In the genomic region with DNA sequence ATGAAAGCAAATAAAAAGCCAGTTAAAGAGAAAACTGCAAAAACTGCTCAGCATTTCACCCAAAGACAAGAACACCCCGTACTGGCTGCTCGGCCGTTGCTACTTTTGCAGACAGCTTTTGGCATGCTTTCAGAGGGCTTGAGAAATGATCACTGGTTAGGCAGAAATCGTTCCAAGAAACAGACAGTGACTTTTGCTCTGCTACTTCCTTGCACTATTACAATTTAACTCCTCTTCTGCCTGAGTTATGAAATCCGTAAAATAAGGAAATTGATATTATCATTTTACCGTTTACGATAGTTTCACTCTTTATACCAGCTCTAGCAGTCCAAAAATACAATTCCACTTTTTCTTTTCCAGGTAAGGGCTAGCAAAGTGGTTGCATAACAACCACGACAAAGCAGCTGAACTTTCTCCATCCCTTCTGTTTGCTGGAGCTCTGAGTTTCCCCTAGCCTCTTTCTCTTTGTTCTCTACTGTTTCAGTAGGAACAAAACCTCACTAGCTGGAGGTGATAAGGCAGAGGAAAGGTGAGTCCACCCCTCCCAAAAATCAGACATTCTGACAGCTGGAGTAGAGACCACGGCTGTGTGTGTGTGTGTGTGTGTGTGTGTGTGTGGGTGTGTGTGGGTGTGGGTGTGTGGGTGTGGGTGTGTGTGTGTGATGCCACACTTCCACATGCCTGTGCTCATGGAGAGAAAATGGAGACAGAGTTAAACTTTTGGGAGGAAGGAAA, we compare ENCODE assay signal across 9 cellular contexts.
DNase-seq lines count a peak whose midpoint lies in the region; ATAC-seq and TF ChIP-seq lines count a peak whose summit lies in the region.
"Had no signal": no experiment of that assay in that cellular context is flagged by ENCODE, and none has a peak within 500 bp of the region (broad histone marks: within the 10 kb centered on the region; RNA-seq: fewer than 3 reads in every experiment).

No MANE protein-coding gene starts in this region.

- no peaks in the 10 kb centered on the region for H3K9me2 ChIP-seq in SK-N-SH

- no peak overlapping the region for H3K27ac Mint-ChIP-seq in activated T-helper 17 cell treated with anti-CD3 and anti-CD28 coated beads, Interleukin-2, amount 50 U/mL, for 72 hours

- H3F3A ChIP-seq in SK-N-SH (replicated peaks; ENCODE audit: insufficient read depth), result no peaks in the 10 kb centered on the region

- H3K4me3 Mint-ChIP-seq in activated T-helper 17 cell treated with anti-CD3 and anti-CD28 coated beads, Interleukin-2, amount 50 U/mL, for 72 hours, result no peak overlapping the region

- TF ChIP-seq CTCF in RWPE1 (conservative IDR thresholded peaks at IDR 0.05; ENCODE audit: low read depth) (no peak), ovary (IDR thresholded peaks at IDR 0.05) (no peak), SK-N-SH (IDR thresholded peaks at IDR 0.05) (no peak)

- no peak overlapping the region for H2AFZ ChIP-seq in SK-N-SH (ENCODE audit: low read depth)

- H3K9me3 ChIP-seq in BLaER1 treated with 17β-estradiol and CSF1 and Interleukin-3, amounts not matched to agents 10 nM and 100 nM (replicated peaks in 1 of 11), result no peaks in the 10 kb centered on the region
- H3K9me3 ChIP-seq in ovary (no peaks in the 10 kb centered on the region), SK-N-SH (no peaks in the 10 kb centered on the region)

- H3K4me3 ChIP-seq in BLaER1 treated with 17β-estradiol and CSF1 and Interleukin-3, amounts not matched to agents 10 nM and 100 nM, result peak overlapping the region in 1 of 10 experiments; percentile 13; a peak in 3 of 20 replicates
- H3K4me3 ChIP-seq in ovary (peak overlapping the region; percentile 23), SK-N-SH (ENCODE audit: low read depth in 2 of 2, low read length in 1 of 2) (no peak overlapping the region)
- H3K4me3 ChIP-seq: cardiac muscle cell had no signal

- H3K79me2 ChIP-seq in SK-N-SH (ENCODE audit: insufficient read depth), result no peaks in the 10 kb centered on the region

- DNase-seq in RWPE1 (ENCODE audit: low spot score) (no peak), fibroblast of the conjunctiva (ENCODE audit: low read depth) (peak; percentile 76), ovary (peak; percentile 65 to 81 (median 76)), NCI-H1105 treated with DMSO at 0.1 percent for 48 hours (lab: John Stamatoyannopoulos, UW) (no peak), SK-N-SH (no peak), HPDE6-E6E7 (ENCODE audit: extremely low spot score) (no peak)

- intact Hi-C loops in ovary (cut with DNase I), result no loop called here

- no peak for TF ChIP-seq EP300 in ovary (IDR thresholded peaks at IDR 0.05)
- no peak for TF ChIP-seq EP300 in SK-N-SH (IDR thresholded peaks at IDR 0.05; ENCODE audit: borderline replicate concordance in 1 of 2, low read depth in 1 of 2, low read length in 1 of 2)

- no peaks in the 10 kb centered on the region for H3K9me3 Mint-ChIP-seq in activated T-helper 17 cell treated with anti-CD3 and anti-CD28 coated beads, Interleukin-2, amount 50 U/mL, for 72 hours

- H3K4me1 ChIP-seq in BLaER1 treated with 17β-estradiol and CSF1 and Interleukin-3, amounts not matched to agents 10 nM and 100 nM, result peaks cover 24 to 44% (median 36%) of the 10 kb centered on the region in 10 experiments
- H3K4me1 ChIP-seq in ovary (ENCODE audit: insufficient read depth) (peaks cover 10% of the 10 kb centered on the region), SK-N-SH (ENCODE audit: control insufficient read depth in 1 of 2, insufficient read depth in 2 of 2, low read depth in 1 of 2, low read length in 1 of 2) (no peaks in the 10 kb centered on the region)

- 3 to 5% (median 3%) methylated on average over 9 of the region's 9 CpGs for WGBS in ovary, 3 donors
- WGBS in SK-N-SH (ENCODE audit: low lambda C conversion rate), result 48% methylated on average over 9 of the region's 9 CpGs

- H3K27ac ChIP-seq in BLaER1 treated with 17β-estradiol and CSF1 and Interleukin-3, amounts not matched to agents 10 nM and 100 nM, result peak overlapping the region in 4 of 11 experiments; percentile 7 to 15 (median 12); a peak in 4 of 22 replicates
- H3K27ac ChIP-seq in RWPE1, result peak overlapping the region; percentile 76
- H3K27ac ChIP-seq in ovary, result peak overlapping the region in 1 of 2 donors; percentile 68
- H3K27ac ChIP-seq in SK-N-SH (ENCODE audit: low read depth in 2 of 2, low read length in 1 of 2), result no peak overlapping the region
- H3K27ac ChIP-seq: cardiac muscle cell had no signal

- no peaks in the 10 kb centered on the region for H3K36me3 Mint-ChIP-seq in activated T-helper 17 cell treated with anti-CD3 and anti-CD28 coated beads, Interleukin-2, amount 50 U/mL, for 72 hours (ENCODE audit: low read depth)

- no peaks in the 10 kb centered on the region for H4K20me1 ChIP-seq in BLaER1 treated with 17β-estradiol and CSF1 and Interleukin-3, amounts not matched to agents 10 nM and 100 nM
- no peaks in the 10 kb centered on the region for H4K20me1 ChIP-seq in SK-N-SH (ENCODE audit: insufficient read depth)

- peaks cover 8% of the 10 kb centered on the region for H3K4me1 Mint-ChIP-seq in activated T-helper 17 cell treated with anti-CD3 and anti-CD28 coated beads, Interleukin-2, amount 50 U/mL, for 72 hours

- ATAC-seq in activated T-helper 17 cell treated with anti-CD3 and anti-CD28 coated beads, Interleukin-2, amount 50 U/mL, for 72 hours (replicated peaks), result no peak

- peak overlapping the region in 5 of 11 experiments; percentile 12 to 38 (median 31); a peak in 5 of 22 replicates for H3K9ac ChIP-seq in BLaER1 treated with 17β-estradiol and CSF1 and Interleukin-3, amounts not matched to agents 10 nM and 100 nM
- no peak overlapping the region for H3K9ac ChIP-seq in SK-N-SH

- peaks cover 33% of the 10 kb centered on the region for H3K27me3 Mint-ChIP-seq in activated T-helper 17 cell treated with anti-CD3 and anti-CD28 coated beads, Interleukin-2, amount 50 U/mL, for 72 hours

- no peak for TF ChIP-seq RAD21 in SK-N-SH (IDR thresholded peaks at IDR 0.05; ENCODE audit: low read length)

- POLR2A ChIA-PET in RWPE1 (lab: Yijun Ruan, JAX; ENCODE audit: low non-redundant PET), result no interaction called here
- POLR2A ChIA-PET in SK-N-SH (lab: Yijun Ruan, JAX), result no interaction called here

- TF ChIP-seq POLR2A in ovary (IDR thresholded peaks at IDR 0.05), result no peak

- no peaks in the 10 kb centered on the region for H3K36me3 ChIP-seq in BLaER1 treated with 17β-estradiol and CSF1 and Interleukin-3, amounts not matched to agents 10 nM and 100 nM
- no peaks in the 10 kb centered on the region for H3K36me3 ChIP-seq in ovary
- no peaks in the 10 kb centered on the region for H3K36me3 ChIP-seq in SK-N-SH (replicated peaks in 1 of 2; ENCODE audit: control insufficient read depth in 1 of 2, insufficient read depth in 2 of 2, low read length in 1 of 2)
- H3K36me3 ChIP-seq: cardiac muscle cell had no signal

- H3K27me3 ChIP-seq in BLaER1 treated with 17β-estradiol and CSF1 and Interleukin-3, amounts not matched to agents 10 nM and 100 nM, result no peaks in the 10 kb centered on the region
- no peaks in the 10 kb centered on the region for H3K27me3 ChIP-seq in ovary
- no peaks in the 10 kb centered on the region for H3K27me3 ChIP-seq in SK-N-SH (ENCODE audit: insufficient read depth)
- H3K27me3 ChIP-seq: cardiac muscle cell had no signal

- CTCF ChIA-PET in RWPE1 (lab: Yijun Ruan, JAX), result interaction anchor here (0.6 to 1.1 kb wide), 3 partner anchors 191 to 1023 kb away, joined by 3 to 6 read pairs (median 3); no protein-coding TSS in a partner anchor
- CTCF ChIA-PET in SK-N-SH (lab: Yijun Ruan, JAX), result interaction anchor here (0.9 to 1.0 kb wide), 2 partner anchors 93 to 207 kb away, joined by 3 read pairs; no protein-coding TSS in a partner anchor

- H3K4me2 ChIP-seq in BLaER1 treated with 17β-estradiol and CSF1 and Interleukin-3, amounts not matched to agents 10 nM and 100 nM, result peak overlapping the region; percentile 48 to 79 (median 59)
- H3K4me2 ChIP-seq in SK-N-SH, result no peak overlapping the region; the same call in 1 of the 2 replicates

TF ChIP-seq in SK-N-SH, 30 proteins besides CTCF, POLR2A, EP300 and RAD21:
- TF ChIP-seq CHD2 (IDR thresholded peaks at IDR 0.05; ENCODE audit: low read length, partially characterized antibody), result no peak
- no peak for TF ChIP-seq TEAD4 (IDR thresholded peaks at IDR 0.05; ENCODE audit: borderline replicate concordance, insufficient read depth)
- TF ChIP-seq TAF1 (IDR thresholded peaks at IDR 0.05; ENCODE audit: borderline replicate concordance, low read depth, low read length), result no peak
- TF ChIP-seq TCF12 (IDR thresholded peaks at IDR 0.05), result no peak
- no peak for TF ChIP-seq USF2 (IDR thresholded peaks at IDR 0.05; ENCODE audit: borderline replicate concordance, low read depth, low read length)
- no peak for TF ChIP-seq GATA2 (CRISPR knock-in tag; IDR thresholded peaks at IDR 0.05)
- no peak for TF ChIP-seq ELF1 (IDR thresholded peaks at IDR 0.05)
- no peak for TF ChIP-seq MEF2A (IDR thresholded peaks at IDR 0.05; ENCODE audit: borderline replicate concordance, low read depth)
- no peak for TF ChIP-seq YY1 (IDR thresholded peaks at IDR 0.05; ENCODE audit: low read depth)
- TF ChIP-seq FOSL2 (IDR thresholded peaks at IDR 0.05; ENCODE audit: borderline replicate concordance, low read depth), result no peak
- no peak for TF ChIP-seq FOXJ3 (CRISPR knock-in tag; IDR thresholded peaks at IDR 0.05)
- no peak for TF ChIP-seq IRF3 (IDR thresholded peaks at IDR 0.05; ENCODE audit: low read depth, low read length)
- TF ChIP-seq JUND (IDR thresholded peaks at IDR 0.05), result no peak

Comparison
In these comparisons a context has a peak if more than half of its experiments do, and no peak if none do; other contexts are left out.
1. DNase-seq: peak in fibroblast of the conjunctiva (single experiment) and ovary (5 of 5); none in RWPE1 (single experiment), NCI-H1105 treated with DMSO at 0.1 percent for 48 hours (single experiment), SK-N-SH (single experiment) and HPDE6-E6E7 (single experiment).